In genomic region chr5:59661939-59662615, GRCh38 we compare ENCODE assay signal across 8 cellular contexts.
DNase-seq lines count a peak whose midpoint lies in the region; ATAC-seq and TF ChIP-seq lines count a peak whose summit lies in the region.

No MANE protein-coding gene starts in this region.

- intact Hi-C loops in aorta (cut with DNase I): no loop called here

- ATAC-seq in HG02642 (IDR thresholded peaks at IDR 0.05; ENCODE audit: poor library complexity, unreplicated experiment) (peak; percentile 51), SK-N-SH treated with all-trans-retinoic acid at 6 μM for 48 hours (peak; percentile 91), aorta (ENCODE audit: low FRiP score) (no peak), HG03469 (IDR thresholded peaks at IDR 0.05; ENCODE audit: unreplicated experiment) (no peak)

- no peaks in the 10 kb centered on the region for H3K9me3 ChIP-seq in mesodermal cell (ENCODE audit: control insufficient read depth, low read length)
- no peaks in the 10 kb centered on the region for H3K9me3 ChIP-seq in aorta (ENCODE audit: control insufficient read depth, low read length)

- peak overlapping the region; percentile 52 for H3K27ac ChIP-seq in mesodermal cell (ENCODE audit: low read depth, low read length, severe bottlenecking)
- no peak overlapping the region for H3K27ac ChIP-seq in aorta (ENCODE audit: low read depth in 1 of 2, low read length in 2 of 2)

- H3K36me3 ChIP-seq in mesodermal cell (ENCODE audit: control insufficient read depth, insufficient read depth, low read length) (no peaks in the 10 kb centered on the region), aorta (ENCODE audit: control insufficient read depth in 1 of 2, insufficient read depth in 2 of 2, low read length in 1 of 2) (no peaks in the 10 kb centered on the region)

- DNase-seq in DMS53 treated with DMSO at 0.1 percent for 48 hours (lab: John Stamatoyannopoulos, UW; ENCODE audit: unreplicated experiment) (peak; percentile 83), aorta (no peak), pons (ENCODE audit: low spot score) (no peak), SKM-1 treated with dmso at 0.1 percent for 144 hours (lab: John Stamatoyannopoulos, UW; ENCODE audit: unreplicated experiment) (no peak)

- no peaks in the 10 kb centered on the region for H3K27me3 ChIP-seq in aorta (ENCODE audit: control insufficient read depth in 1 of 2, insufficient read depth in 2 of 2, low read length in 1 of 2)

- H3K4me3 ChIP-seq in mesodermal cell (ENCODE audit: extremely low read depth, insufficient read depth, low read length, poor library complexity, severe bottlenecking) (no peak overlapping the region), aorta (ENCODE audit: low read length in 2 of 2) (no peak overlapping the region)

- H3K4me1 ChIP-seq in mesodermal cell (ENCODE audit: control insufficient read depth, insufficient read depth, low read length, poor library complexity, severe bottlenecking): peaks cover 13% of the 10 kb centered on the region
- H3K4me1 ChIP-seq in aorta (ENCODE audit: control insufficient read depth in 1 of 2, insufficient read depth in 2 of 2, low read length in 2 of 2): peaks cover 4% of the 10 kb centered on the region in 2 donors

- WGBS in mesodermal cell (ENCODE audit: insufficient coverage in 2 of 2), 2 experiments: 59% methylated on average over 2 of the region's 4 CpGs; no CpG with 5 or more reads in 1 of the 2 experiments
- 61 to 62% methylated on average over 4 of the region's 4 CpGs for WGBS in aorta, 2 donors

TF ChIP-seq in SK-N-SH treated with all-trans-retinoic acid at 6 μM for 48 hours, 23 proteins besides CTCF, POLR2A, EP300 and RAD21:
- TF ChIP-seq ZNF70 (CRISPR knock-in tag; IDR thresholded peaks at IDR 0.05) (no peak), TOX (CRISPR knock-in tag; IDR thresholded peaks at IDR 0.05; ENCODE audit: borderline replicate concordance) (peak; percentile 75), RARB (CRISPR knock-in tag; IDR thresholded peaks at IDR 0.05) (peak; percentile 16; the same call in 1 of the 2 replicates), PPARA (CRISPR knock-in tag; IDR thresholded peaks at IDR 0.05; ENCODE audit: borderline replicate concordance) (no peak), ISL1 (CRISPR knock-in tag; IDR thresholded peaks at IDR 0.05) (peak; percentile 33), POU6F1 (CRISPR knock-in tag; IDR thresholded peaks at IDR 0.05; ENCODE audit: borderline replicate concordance, low read depth) (peak; percentile 20; the same call in 1 of the 2 replicates), TSHZ2 (CRISPR knock-in tag; IDR thresholded peaks at IDR 0.05) (0 out of 2 replicates have a peak, but pooled peaks have one; percentile 42)

Comparison
In these comparisons a context has a peak if more than half of its experiments do, and no peak if none do; other contexts are left out.
1. ATAC-seq: peak in HG02642 (single experiment) and SK-N-SH treated with all-trans-retinoic acid at 6 μM for 48 hours (single experiment); none in aorta (single experiment) and HG03469 (single experiment).